ENCODE assay signal across 26 cellular contexts in the genomic region with DNA sequence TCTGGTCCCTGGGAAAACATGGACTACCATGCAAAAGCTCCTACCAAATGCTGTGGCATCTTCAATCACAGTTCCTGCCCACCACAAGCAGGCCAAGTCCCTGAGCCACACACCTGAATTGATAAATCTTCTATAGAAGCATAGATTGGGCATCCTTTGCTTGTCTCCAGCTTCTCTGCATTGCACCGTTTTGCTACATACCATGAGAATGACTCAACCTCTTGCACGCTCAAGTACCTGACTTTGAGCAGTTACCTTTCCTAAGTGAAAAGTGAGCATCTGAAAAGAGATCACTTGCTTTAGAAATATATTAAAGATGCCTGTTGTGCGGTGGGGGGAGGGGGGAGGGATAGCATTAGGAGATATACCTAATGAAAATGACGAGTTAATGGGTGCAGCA.
"Had no signal": no experiment of that assay in that cellular context is flagged by ENCODE, and none has a peak within 500 bp of the region (broad histone marks: within the 10 kb centered on the region; RNA-seq: fewer than 3 reads in every experiment).

No MANE protein-coding gene starts in this region.

- H3K36me3 ChIP-seq: brain microvascular endothelial cell, sigmoid colon, stomach, suprapubic skin, transverse colon, uterus had no signal

- DNase-seq: activated B cell treated with CpG ODN at 0.5 μM for 24 hours; activated CD4-positive, alpha-beta T cell treated with anti-CD3 and anti-CD28 coated beads for 36 hours; activated CD4-positive, alpha-beta T cell treated with anti-CD3 and anti-CD28 coated beads, Interleukin-2, amount 50 U/mL, for 4 hours; activated CD8-positive, alpha-beta memory T cell treated with anti-CD3 and anti-CD28 coated beads for 24 hours; activated CD8-positive, alpha-beta memory T cell treated with anti-CD3 and anti-CD28 coated beads, Interleukin-2, amount 50 U/mL, for 4 hours; activated T-cell treated with anti-CD3 and anti-CD28 coated beads, Interleukin-2, amount 50 U/mL, for 24 hours; aorta; brain microvascular endothelial cell; effector memory CD4-positive, alpha-beta T cell; glutamatergic neuron; hippocampal formation; naive B cell; posterior cingulate gyrus; sigmoid colon; stimulated activated CD4-positive, alpha-beta T cell treated with anti-CD3 and anti-CD28 coated beads, Interleukin-15, amount 100 ng/mL, for 24 hours; stomach; transverse colon; uterus had no signal

- H3K4me3 Mint-ChIP-seq: activated B cell treated with CpG ODN at 0.5 μM for 24 hours; activated CD4-positive, alpha-beta T cell treated with anti-CD3 and anti-CD28 coated beads for 36 hours; activated T-cell treated with anti-CD3 and anti-CD28 coated beads, Interleukin-2, amount 50 U/mL, for 24 hours; activated T-helper 17 cell treated with anti-CD3 and anti-CD28 coated beads, Interleukin-2, amount 50 U/mL, for 72 hours; central memory CD8-positive, alpha-beta T cell; naive B cell; neural crest cell; stimulated activated memory B cell treated with anti-CD40 and anti-IgM and Interleukin-4, amounts not matched to agents 10 μg/mL and 1 μg/mL and 100 μg/mL, for 72 hours had no signal

- H3K27ac ChIP-seq: brain microvascular endothelial cell, sigmoid colon, suprapubic skin, transverse colon, uterus had no signal

- H3K4me3 ChIP-seq: sigmoid colon, smooth muscle cell, stomach, suprapubic skin, transverse colon, uterus had no signal

- H3K9me3 Mint-ChIP-seq: activated B cell treated with CpG ODN at 0.5 μM for 24 hours; activated naive CD4-positive, alpha-beta T cell treated with anti-CD3 and anti-CD28 coated beads, Interleukin-2, amount 50 U/mL, for 72 hours; activated T-cell treated with anti-CD3 and anti-CD28 coated beads, Interleukin-2, amount 50 U/mL, for 24 hours; activated T-helper 17 cell treated with anti-CD3 and anti-CD28 coated beads, Interleukin-2, amount 50 U/mL, for 72 hours; central memory CD8-positive, alpha-beta T cell; naive B cell; neural crest cell; stimulated activated memory B cell treated with anti-CD40 and anti-IgM and Interleukin-4, amounts not matched to agents 10 μg/mL and 1 μg/mL and 100 μg/mL, for 72 hours had no signal

- H3K27me3 ChIP-seq: brain microvascular endothelial cell, sigmoid colon, suprapubic skin, transverse colon, uterus had no signal

- ATAC-seq: activated CD4-positive, alpha-beta T cell treated with anti-CD3 and anti-CD28 coated beads for 36 hours; activated naive CD4-positive, alpha-beta T cell treated with anti-CD3 and anti-CD28 coated beads, Interleukin-2, amount 50 U/mL, for 72 hours; activated T-helper 17 cell treated with anti-CD3 and anti-CD28 coated beads, Interleukin-2, amount 50 U/mL, for 72 hours; esophagus mucosa; stimulated activated memory B cell treated with anti-CD40 and anti-IgM and Interleukin-4, amounts not matched to agents 10 μg/mL and 1 μg/mL and 100 μg/mL, for 72 hours had no signal

- H3K27ac Mint-ChIP-seq: activated B cell treated with CpG ODN at 0.5 μM for 24 hours; activated CD4-positive, alpha-beta T cell treated with anti-CD3 and anti-CD28 coated beads for 36 hours; activated naive CD4-positive, alpha-beta T cell treated with anti-CD3 and anti-CD28 coated beads, Interleukin-2, amount 50 U/mL, for 72 hours; activated T-cell treated with anti-CD3 and anti-CD28 coated beads, Interleukin-2, amount 50 U/mL, for 24 hours; activated T-helper 17 cell treated with anti-CD3 and anti-CD28 coated beads, Interleukin-2, amount 50 U/mL, for 72 hours; stimulated activated memory B cell treated with anti-CD40 and anti-IgM and Interleukin-4, amounts not matched to agents 10 μg/mL and 1 μg/mL and 100 μg/mL, for 72 hours had no signal

- H3K9me3 ChIP-seq: sigmoid colon, stomach, suprapubic skin, transverse colon, uterus had no signal

- H3K36me3 Mint-ChIP-seq: activated naive CD4-positive, alpha-beta T cell treated with anti-CD3 and anti-CD28 coated beads, Interleukin-2, amount 50 U/mL, for 72 hours; naive B cell; stimulated activated memory B cell treated with anti-CD40 and anti-IgM and Interleukin-4, amounts not matched to agents 10 μg/mL and 1 μg/mL and 100 μg/mL, for 72 hours had no signal

- H3K4me1 Mint-ChIP-seq: activated B cell treated with CpG ODN at 0.5 μM for 24 hours; activated CD4-positive, alpha-beta T cell treated with anti-CD3 and anti-CD28 coated beads for 36 hours; activated T-helper 17 cell treated with anti-CD3 and anti-CD28 coated beads, Interleukin-2, amount 50 U/mL, for 72 hours; central memory CD8-positive, alpha-beta T cell; naive B cell; neural crest cell had no signal

- H3K4me1 ChIP-seq: suprapubic skin, uterus had no signal
